In genomic region chr17:74371653-74372147, GRCh38 we compare ENCODE assay signal across 30 cellular contexts. TPM values are rescaled to one million over a fixed set of nuclear protein-coding genes. Genes with fewer than 3 reads are reported as not detected.
DNase-seq lines count a peak whose midpoint lies in the region; ATAC-seq, FAIRE-seq and TF ChIP-seq lines count a peak whose summit lies in the region.
"Had no signal": no experiment of that assay in that cellular context is flagged by ENCODE, and none has a peak within 500 bp of the region (broad histone marks: within the 10 kb centered on the region; RNA-seq: fewer than 3 reads in every experiment).

No MANE protein-coding gene starts in this region.

- peak overlapping the region; percentile 44 for H3K18ac ChIP-seq in neuronal stem cell (ENCODE audit: low read length)

- DNase-seq in HepG2 (ENCODE audit: low spot score) (no peak), right lobe of liver (no peak), neuronal stem cell (ENCODE audit: low spot score) (no peak), H7 (no peak), HFFc6 (no peak), medulla oblongata (ENCODE audit: extremely low spot score) (no peak)
- no peak for DNase-seq in stimulated activated effector memory CD8-positive, alpha-beta T cell treated with anti-CD3 and anti-CD28 coated beads, Interleukin-12 subunit alpha, Interleukin-12 subunit beta, amount 100 ng/mL, for 72 hours (ENCODE audit: low spot score in 2 of 2)
- DNase-seq: 8988T; ACHN; BE2C; C1 segment of cervical spinal cord; CD4-positive, alpha-beta memory T cell; CD4-positive, CD25-positive, alpha-beta regulatory T cell; CD8-positive, alpha-beta memory T cell; COR-L47; DMS 273 treated with DMSO at 0.1 percent for 48 hours; DMS153; DMS79; DND-41; EL; GF-D8 had no signal

- H3K4ac ChIP-seq in neuronal stem cell (ENCODE audit: low read length) = peak overlapping the region; percentile 17

- no peaks in the 10 kb centered on the region for H3K9me3 ChIP-seq in HepG2 (ENCODE audit: low read length)
- H3K9me3 ChIP-seq in right lobe of liver = no peaks in the 10 kb centered on the region
- peaks cover 0 to 4% of the 10 kb centered on the region in 2 donors for H3K9me3 ChIP-seq in neuronal stem cell (replicated peaks in 1 of 2; ENCODE audit: control insufficient read depth in 2 of 2, insufficient read depth in 1 of 2, low read depth in 1 of 2, low read length in 2 of 2)
- H3K9me3 ChIP-seq: BE2C, BLaER1 had no signal

- no peak overlapping the region for H3K4me3 ChIP-seq in HepG2 (replicated peaks in 1 of 3; ENCODE audit: insufficient read depth in 1 of 3, low read depth in 2 of 3, low read length in 3 of 3)
- H3K4me3 ChIP-seq in right lobe of liver = no peak overlapping the region
- no peak overlapping the region for H3K4me3 ChIP-seq in neuronal stem cell (ENCODE audit: low read length in 2 of 2)
- no peak overlapping the region for H3K4me3 ChIP-seq in H7 (ENCODE audit: insufficient read depth, low read depth, low read length)
- H3K4me3 ChIP-seq: BLaER1 had no signal

- no TSS peak for BruUV-seq in HepG2 (replicated peaks; lab: Mats Ljungman, UMichigan)

- no peak overlapping the region for H3K27ac ChIP-seq in HepG2 (ENCODE audit: extremely low read length, insufficient read depth, low read length)
- no peak overlapping the region for H3K27ac ChIP-seq in right lobe of liver
- no peak overlapping the region for H3K27ac ChIP-seq in neuronal stem cell (replicated peaks; ENCODE audit: low read length)
- H3K27ac ChIP-seq: BLaER1 had no signal

- H3K4me1 Mint-ChIP-seq in stimulated activated effector memory CD8-positive, alpha-beta T cell treated with anti-CD3 and anti-CD28 coated beads, Interleukin-12 subunit alpha, Interleukin-12 subunit beta, amount 100 ng/mL, for 72 hours = peaks cover 18% of the 10 kb centered on the region
- no peaks in the 10 kb centered on the region for H3K4me1 Mint-ChIP-seq in HFFc6 (ENCODE audit: low read depth)

- H2AFZ ChIP-seq in HepG2 (ENCODE audit: low read length) (no peak overlapping the region), neuronal stem cell (ENCODE audit: low read length) (no peak overlapping the region)

- H3K79me1 ChIP-seq in neuronal stem cell (ENCODE audit: low read depth, low read length) = no peaks in the 10 kb centered on the region

- no peak for FAIRE-seq in HepG2 (lab: Jason Lieb, UNC)
- FAIRE-seq: A204.1, G401.6, GM12891, GM19239 had no signal

- in situ Hi-C loops in HepG2 (cut with HindIII; ENCODE audit: extremely low pct_ligation_motif_present, low pct_unique_long_range_greater_than_20kb) = no loop called here

- TF ChIP-seq POLR2A in HepG2 (IDR thresholded peaks at IDR 0.05; ENCODE audit: insufficient read depth in 1 of 2, low read depth in 2 of 2, low read length in 2 of 2) (no peak), right lobe of liver (IDR thresholded peaks at IDR 0.05) (no peak)

- POLR2A ChIA-PET in HepG2 (lab: Yijun Ruan, JAX) = no interaction called here

- peaks cover 1 to 28% of the 10 kb centered on the region in 2 experiments; a peak in 4 of 5 replicates for H3K27me3 ChIP-seq in HepG2 (ENCODE audit: control insufficient read depth in 1 of 2, insufficient read depth in 2 of 2, low read length in 2 of 2)
- H3K27me3 ChIP-seq in right lobe of liver = no peaks in the 10 kb centered on the region
- peaks cover 0 to 5% (median 0%) of the 10 kb centered on the region in 3 experiments for H3K27me3 ChIP-seq in neuronal stem cell (ENCODE audit: control insufficient read depth in 3 of 3, insufficient read depth in 3 of 3, low read depth in 1 of 3, low read length in 3 of 3)
- no peaks in the 10 kb centered on the region for H3K27me3 ChIP-seq in H7 (ENCODE audit: control insufficient read depth, insufficient read depth, low read length)
- H3K27me3 ChIP-seq: BLaER1 had no signal

- H3K14ac ChIP-seq in neuronal stem cell (ENCODE audit: low read length) = no peak overlapping the region

- TF ChIP-seq CTCF in HepG2 (CRISPR knock-in tag; IDR thresholded peaks at IDR 0.05) (no peak), right lobe of liver (IDR thresholded peaks at IDR 0.05) (no peak), HFFc6 (IDR thresholded peaks at IDR 0.05) (no peak)

- CTCF ChIA-PET in HepG2 (lab: Yijun Ruan, JAX; ENCODE audit: low intra/inter-chr PET ratio, low total read pairs) = no interaction called here

- no peaks in the 10 kb centered on the region for H3K9me3 Mint-ChIP-seq in stimulated activated effector memory CD8-positive, alpha-beta T cell treated with anti-CD3 and anti-CD28 coated beads, Interleukin-12 subunit alpha, Interleukin-12 subunit beta, amount 100 ng/mL, for 72 hours
- H3K9me3 Mint-ChIP-seq in HFFc6 = peaks cover 49% of the 10 kb centered on the region
- H3K9me3 Mint-ChIP-seq: CD4-positive, CD25-positive, alpha-beta regulatory T cell; CD8-positive, alpha-beta memory T cell had no signal

- TF ChIP-seq EP300 in HepG2 (IDR thresholded peaks at IDR 0.05; ENCODE audit: low read depth in 2 of 2, low read length in 2 of 2) (no peak), HepG2 (CRISPR knock-in tag; IDR thresholded peaks at IDR 0.05; ENCODE audit: borderline replicate concordance) (no peak)

- H3K36me3 Mint-ChIP-seq in stimulated activated effector memory CD8-positive, alpha-beta T cell treated with anti-CD3 and anti-CD28 coated beads, Interleukin-12 subunit alpha, Interleukin-12 subunit beta, amount 100 ng/mL, for 72 hours = peaks cover 2% of the 10 kb centered on the region
- peaks cover 4% of the 10 kb centered on the region; the same call in 1 of the 2 replicates for H3K36me3 Mint-ChIP-seq in HFFc6 (ENCODE audit: low read depth)
- H3K36me3 Mint-ChIP-seq: CD14-positive monocyte; CD4-positive, alpha-beta memory T cell; CD4-positive, CD25-positive, alpha-beta regulatory T cell; CD8-positive, alpha-beta memory T cell had no signal

- peak overlapping the region; percentile 94 for H2AK5ac ChIP-seq in neuronal stem cell (ENCODE audit: low read depth, low read length)

- H2BK12ac ChIP-seq in neuronal stem cell (ENCODE audit: low read length) = peak overlapping the region; percentile 92

- peak overlapping the region; percentile 68 for H2BK5ac ChIP-seq in neuronal stem cell (ENCODE audit: low read length)

- H3K36me3 ChIP-seq in HepG2 (replicated peaks in 1 of 2; ENCODE audit: control insufficient read depth in 1 of 2, insufficient read depth in 2 of 2, low read length in 2 of 2) (no peaks in the 10 kb centered on the region), right lobe of liver (no peaks in the 10 kb centered on the region), neuronal stem cell (replicated peaks in 1 of 2; ENCODE audit: control insufficient read depth in 2 of 2, insufficient read depth in 2 of 2, low read length in 2 of 2) (no peaks in the 10 kb centered on the region), H7 (replicated peaks; ENCODE audit: control insufficient read depth, insufficient read depth, low read length) (no peaks in the 10 kb centered on the region)
- H3K36me3 ChIP-seq: BE2C, BLaER1 had no signal

- peak overlapping the region; percentile 22 for H4K91ac ChIP-seq in neuronal stem cell (ENCODE audit: low read depth, low read length, poor library complexity)

- intact Hi-C loops in HepG2 (cut with micrococcal nuclease; ENCODE audit: unreplicated experiment) = no loop called here
- intact Hi-C loops in right lobe of liver (cut with DNase I) = no loop called here

- H3K4me3 Mint-ChIP-seq in stimulated activated effector memory CD8-positive, alpha-beta T cell treated with anti-CD3 and anti-CD28 coated beads, Interleukin-12 subunit alpha, Interleukin-12 subunit beta, amount 100 ng/mL, for 72 hours = no peak overlapping the region
- no peak overlapping the region for H3K4me3 Mint-ChIP-seq in HFFc6
- H3K4me3 Mint-ChIP-seq: CD14-positive monocyte; CD4-positive, alpha-beta memory T cell; CD4-positive, CD25-positive, alpha-beta regulatory T cell; CD8-positive, alpha-beta memory T cell had no signal

- H3K4me1 ChIP-seq in HepG2 (ENCODE audit: insufficient read depth, low read length) = peaks cover 21% of the 10 kb centered on the region
- H3K4me1 ChIP-seq in right lobe of liver = peaks cover 0 to 6% (median 0%) of the 10 kb centered on the region in 4 donors
- peaks cover 9 to 23% of the 10 kb centered on the region in 2 donors for H3K4me1 ChIP-seq in neuronal stem cell (ENCODE audit: control insufficient read depth in 2 of 2, insufficient read depth in 1 of 2, low read depth in 1 of 2, low read length in 2 of 2)
- H3K4me1 ChIP-seq: BE2C had no signal

- no peak for TF ChIP-seq RAD21 in HepG2 (CRISPR knock-in tag; IDR thresholded peaks at IDR 0.05)

- H3K9ac ChIP-seq in HepG2 (ENCODE audit: insufficient read depth, low read depth, low read length) (no peak overlapping the region), neuronal stem cell (ENCODE audit: low read depth, low read length, poor library complexity) (no peak overlapping the region)
- H3K9ac ChIP-seq: BLaER1 had no signal

- no peak for ATAC-seq in HepG2
- no peak for ATAC-seq in right lobe of liver
- ATAC-seq in stimulated activated effector memory CD8-positive, alpha-beta T cell treated with anti-CD3 and anti-CD28 coated beads, Interleukin-12 subunit alpha, Interleukin-12 subunit beta, amount 100 ng/mL, for 72 hours = no peak

- no peak overlapping the region for H3K23ac ChIP-seq in neuronal stem cell (ENCODE audit: low read depth, low read length, poor library complexity)

- H3K27ac Mint-ChIP-seq in stimulated activated effector memory CD8-positive, alpha-beta T cell treated with anti-CD3 and anti-CD28 coated beads, Interleukin-12 subunit alpha, Interleukin-12 subunit beta, amount 100 ng/mL, for 72 hours = peak overlapping the region; percentile 76
- no peak overlapping the region for H3K27ac Mint-ChIP-seq in HFFc6
- H3K27ac Mint-ChIP-seq: CD4-positive, alpha-beta memory T cell; CD4-positive, CD25-positive, alpha-beta regulatory T cell; CD8-positive, alpha-beta memory T cell had no signal

- no peak overlapping the region for H2BK120ac ChIP-seq in neuronal stem cell (ENCODE audit: low read depth, low read length)

- H4K8ac ChIP-seq in neuronal stem cell (ENCODE audit: low read depth, low read length) = no peak overlapping the region

- WGBS in HepG2 (ENCODE audit: low lambda C conversion rate) = 71% methylated on average over 15 of the region's 26 CpGs
- no CpG with 5 or more reads among the region's 26 CpGs for WGBS in right lobe of liver (ENCODE audit: insufficient coverage, low coverage, low lambda C conversion rate, missing lambda C conversion rate)
- WGBS in neuronal stem cell (ENCODE audit: extremely low coverage in 2 of 2, insufficient read length in 2 of 2, insufficient replicate concordance in 1 of 2), 2 donors = no CpG with 5 or more reads among the region's 26 CpGs

- peak overlapping the region; percentile 98 for H2BK15ac ChIP-seq in neuronal stem cell (ENCODE audit: low read length)

- H4K20me1 ChIP-seq in HepG2 (ENCODE audit: insufficient read depth, low read length) = no peaks in the 10 kb centered on the region

- H3K4me2 ChIP-seq in HepG2 (ENCODE audit: low read depth, low read length) (no peak overlapping the region), neuronal stem cell (ENCODE audit: insufficient read depth, low read length, poor library complexity, severe bottlenecking) (no peak overlapping the region)
- H3K4me2 ChIP-seq: BLaER1 had no signal

- H3K79me2 ChIP-seq in HepG2 (ENCODE audit: insufficient read depth, low read length) = no peaks in the 10 kb centered on the region

- no peaks in the 10 kb centered on the region; the same call in 1 of the 2 replicates for H3K27me3 Mint-ChIP-seq in HFFc6 (ENCODE audit: insufficient read depth)
- H3K27me3 Mint-ChIP-seq: CD4-positive, CD25-positive, alpha-beta regulatory T cell had no signal

RNA-seq across cellular contexts. Expression of gene GPR142, which starts 4.4 kb away (rescaled TPM):
- not detected in 2 replicates for total RNA-seq in HepG2 (2016; rRNA removed; fragmentation: Illumina TruSeq; extraction: Trizol)
- not detected in 2 replicates for total RNA-seq in HepG2 (2016; cell fraction: cytosol; rRNA removed; fragmentation: Illumina TruSeq; extraction: Trizol; ENCODE audit: low read depth)
- not detected in 2 replicates for total RNA-seq in HepG2 (2016; cell fraction: insoluble cytoplasmic fraction; rRNA removed; fragmentation: Illumina TruSeq; extraction: Trizol)
- not detected in 2 replicates for total RNA-seq in HepG2 (2016; cell fraction: membrane; rRNA removed; fragmentation: Illumina TruSeq; extraction: Trizol)
- not detected in 2 replicates for total RNA-seq in HepG2 (2016; cell fraction: nucleus; rRNA removed; fragmentation: Illumina TruSeq; extraction: Trizol)
- polyA plus RNA-seq in HepG2 (2011; rRNA removed) = not detected in 2 replicates
- not detected in 2 replicates for polyA plus RNA-seq in HepG2 (2011; cell fraction: cytosol; rRNA removed)
- polyA plus RNA-seq in HepG2 (2011; cell fraction: nucleus; rRNA removed) = not detected in 2 replicates
- polyA plus RNA-seq in HepG2 (2012) = not detected in 2 replicates
- not detected in 2 replicates for polyA plus RNA-seq in HepG2 (2016; cell fraction: cytosol; fragmentation: Illumina TruSeq; extraction: Trizol; ENCODE audit: low read depth)
- not detected in 2 replicates for polyA plus RNA-seq in HepG2 (2016; cell fraction: insoluble cytoplasmic fraction; fragmentation: Illumina TruSeq; extraction: Trizol; ENCODE audit: low read depth)
- not detected in 2 replicates for polyA plus RNA-seq in HepG2 (2016; cell fraction: membrane; fragmentation: Illumina TruSeq; extraction: Trizol; ENCODE audit: low read depth)
- polyA plus RNA-seq in HepG2 (2016; cell fraction: nucleus; fragmentation: Illumina TruSeq; extraction: Trizol; ENCODE audit: insufficient read depth, low read depth) = not detected in 2 replicates
- not detected in 2 replicates for polyA minus RNA-seq in HepG2 (2011; rRNA and poly(A)+ RNA removed; ENCODE audit: low replicate concordance)
- polyA minus RNA-seq in HepG2 (2011; cell fraction: cytosol; rRNA and poly(A)+ RNA removed) = not detected in 2 replicates
- polyA minus RNA-seq in HepG2 (2011; cell fraction: nucleus; rRNA and poly(A)+ RNA removed) = not detected in 2 replicates
- under 1 TPM in 1 of 6 experiments, not detected in 5; 0.24 TPM for total RNA-seq in right lobe of liver
- polyA plus RNA-seq in neuronal stem cell (2013, experiment 1 of 2) = 0.22 TPM
- polyA plus RNA-seq in neuronal stem cell (2013, experiment 2 of 2) = 0.24 TPM
- total RNA-seq in H7 (2014; rRNA removed; shearing (Covaris generic)) = not detected in 2 replicates
- not detected for total RNA-seq in HFFc6 (2021; fragmentation: NEBNext Ultra II Directional; extraction: Animal tissue kit (Norgen Biotek cat#: 25700))
- total RNA-seq: CD4-positive, alpha-beta memory T cell; CD4-positive, CD25-positive, alpha-beta regulatory T cell; CD8-positive, alpha-beta memory T cell; Daoy had no signal
- polyA plus RNA-seq: AG04450; CD14-positive monocyte; CD4-positive, alpha-beta memory T cell; CD4-positive, CD25-positive, alpha-beta regulatory T cell; CD8-positive, alpha-beta memory T cell had no signal

RNA-seq across cellular contexts. Expression of gene BTBD17, which starts 10.0 kb away (rescaled TPM):
- total RNA-seq in HepG2 (2016; rRNA removed; fragmentation: Illumina TruSeq; extraction: Trizol) (not detected in 2 replicates), right lobe of liver (not detected)
- total RNA-seq in HepG2 (2016; cell fraction: cytosol; rRNA removed; fragmentation: Illumina TruSeq; extraction: Trizol; ENCODE audit: low read depth) = not detected in 2 replicates
- not detected in 2 replicates for total RNA-seq in HepG2 (2016; cell fraction: insoluble cytoplasmic fraction; rRNA removed; fragmentation: Illumina TruSeq; extraction: Trizol)
- total RNA-seq in HepG2 (2016; cell fraction: membrane; rRNA removed; fragmentation: Illumina TruSeq; extraction: Trizol) = not detected in 2 replicates
- not detected in 2 replicates for total RNA-seq in HepG2 (2016; cell fraction: nucleus; rRNA removed; fragmentation: Illumina TruSeq; extraction: Trizol)
- not detected in 2 replicates for polyA plus RNA-seq in HepG2 (2011; rRNA removed)
- not detected in 2 replicates for polyA plus RNA-seq in HepG2 (2011; cell fraction: cytosol; rRNA removed)
- 0.09 TPM in 1 of 2 replicates, not detected in the other for polyA plus RNA-seq in HepG2 (2011; cell fraction: nucleus; rRNA removed)
- polyA plus RNA-seq in HepG2 (2012) = not detected in 2 replicates
- not detected in 2 replicates for polyA plus RNA-seq in HepG2 (2016; cell fraction: cytosol; fragmentation: Illumina TruSeq; extraction: Trizol; ENCODE audit: low read depth)
- polyA plus RNA-seq in HepG2 (2016; cell fraction: insoluble cytoplasmic fraction; fragmentation: Illumina TruSeq; extraction: Trizol; ENCODE audit: low read depth) = not detected in 2 replicates
- polyA plus RNA-seq in HepG2 (2016; cell fraction: membrane; fragmentation: Illumina TruSeq; extraction: Trizol; ENCODE audit: low read depth) = not detected in 2 replicates
- polyA plus RNA-seq in HepG2 (2016; cell fraction: nucleus; fragmentation: Illumina TruSeq; extraction: Trizol; ENCODE audit: insufficient read depth, low read depth) = not detected in 2 replicates
- polyA minus RNA-seq in HepG2 (2011; rRNA and poly(A)+ RNA removed; ENCODE audit: low replicate concordance) = not detected in 2 replicates
- not detected in 2 replicates for polyA minus RNA-seq in HepG2 (2011; cell fraction: cytosol; rRNA and poly(A)+ RNA removed)
- polyA minus RNA-seq in HepG2 (2011; cell fraction: nucleus; rRNA and poly(A)+ RNA removed) = not detected in 2 replicates
- 17.6 TPM for polyA plus RNA-seq in neuronal stem cell (2013, experiment 1 of 2)
- polyA plus RNA-seq in neuronal stem cell (2013, experiment 2 of 2) = 17.1 TPM
- 1.3 and 1.4 TPM in 2 replicates for total RNA-seq in H7 (2014; rRNA removed; shearing (Covaris generic))
- total RNA-seq in HFFc6 (2021; fragmentation: NEBNext Ultra II Directional; extraction: Animal tissue kit (Norgen Biotek cat#: 25700)) = not detected
- total RNA-seq: CD4-positive, alpha-beta memory T cell; CD4-positive, CD25-positive, alpha-beta regulatory T cell; CD8-positive, alpha-beta memory T cell; Daoy had no signal
- polyA plus RNA-seq: AG04450; CD14-positive monocyte; CD4-positive, alpha-beta memory T cell; CD8-positive, alpha-beta memory T cell had no signal

RNA-seq across cellular contexts. Expression of gene KIF19, which starts 45.7 kb away (rescaled TPM):
- total RNA-seq in HepG2 (2016; rRNA removed; fragmentation: Illumina TruSeq; extraction: Trizol) = not detected in 2 replicates
- not detected in 2 replicates for total RNA-seq in HepG2 (2016; cell fraction: cytosol; rRNA removed; fragmentation: Illumina TruSeq; extraction: Trizol; ENCODE audit: low read depth)
- not detected in 2 replicates for total RNA-seq in HepG2 (2016; cell fraction: insoluble cytoplasmic fraction; rRNA removed; fragmentation: Illumina TruSeq; extraction: Trizol)
- not detected in 2 replicates for total RNA-seq in HepG2 (2016; cell fraction: membrane; rRNA removed; fragmentation: Illumina TruSeq; extraction: Trizol)
- total RNA-seq in HepG2 (2016; cell fraction: nucleus; rRNA removed; fragmentation: Illumina TruSeq; extraction: Trizol) = not detected in 2 replicates
- not detected in 2 replicates for polyA plus RNA-seq in HepG2 (2011; rRNA removed)
- polyA plus RNA-seq in HepG2 (2011; cell fraction: cytosol; rRNA removed) = not detected in 2 replicates
- not detected in 2 replicates for polyA plus RNA-seq in HepG2 (2011; cell fraction: nucleus; rRNA removed)
- not detected in 2 replicates for polyA plus RNA-seq in HepG2 (2012)
- polyA plus RNA-seq in HepG2 (2016; cell fraction: cytosol; fragmentation: Illumina TruSeq; extraction: Trizol; ENCODE audit: low read depth) = not detected in 2 replicates
- not detected in 2 replicates for polyA plus RNA-seq in HepG2 (2016; cell fraction: insoluble cytoplasmic fraction; fragmentation: Illumina TruSeq; extraction: Trizol; ENCODE audit: low read depth)
- polyA plus RNA-seq in HepG2 (2016; cell fraction: membrane; fragmentation: Illumina TruSeq; extraction: Trizol; ENCODE audit: low read depth) = not detected in 2 replicates
- not detected in 2 replicates for polyA plus RNA-seq in HepG2 (2016; cell fraction: nucleus; fragmentation: Illumina TruSeq; extraction: Trizol; ENCODE audit: insufficient read depth, low read depth)
- polyA minus RNA-seq in HepG2 (2011; rRNA and poly(A)+ RNA removed; ENCODE audit: low replicate concordance) = not detected in 2 replicates
- polyA minus RNA-seq in HepG2 (2011; cell fraction: cytosol; rRNA and poly(A)+ RNA removed) = not detected in 2 replicates
- polyA minus RNA-seq in HepG2 (2011; cell fraction: nucleus; rRNA and poly(A)+ RNA removed) = not detected in 2 replicates
- total RNA-seq in right lobe of liver = 1 to 10 TPM in 1 of 6 experiments, under 1 TPM in 5; 0.31 to 1.1 (median 0.64) TPM
- polyA plus RNA-seq in neuronal stem cell (2013, experiment 1 of 2) = 0.68 TPM
- 0.57 TPM for polyA plus RNA-seq in neuronal stem cell (2013, experiment 2 of 2)
- total RNA-seq in H7 (2014; rRNA removed; shearing (Covaris generic)) = 0.52 and 1.1 TPM in 2 replicates
- not detected for total RNA-seq in HFFc6 (2021; fragmentation: NEBNext Ultra II Directional; extraction: Animal tissue kit (Norgen Biotek cat#: 25700))
- total RNA-seq: A673, Daoy had no signal
- polyA plus RNA-seq: AG04450, CD14-positive monocyte had no signal
